8 cellular contexts compared by ENCODE assay signal in genomic region chr20:49219091-49219923, GRCh38. TPM values are rescaled to one million over a fixed set of nuclear protein-coding genes. Genes with fewer than 3 reads are reported as not detected.
DNase-seq lines count a peak whose midpoint lies in the region; ATAC-seq and TF ChIP-seq lines count a peak whose summit lies in the region.

DDX27 (plus strand) TSS chr20:49219416; CDS start chr20:49219449, 33 bp downstream.

- peaks cover 27% of the 10 kb centered on the region for H3K79me2 ChIP-seq in PC-9 (ENCODE audit: low read depth)

- no peaks in the 10 kb centered on the region for H3K9me3 ChIP-seq in PC-9 (ENCODE audit: insufficient read depth, low read depth)

- peak within 1 kb of the TSS; percentile 93 for H2AFZ ChIP-seq in PC-9

- peaks cover 12% of the 10 kb centered on the region for H3K4me1 ChIP-seq in PC-9 (replicated peaks; ENCODE audit: insufficient read depth)

- ATAC-seq in GM21576 (IDR thresholded peaks at IDR 0.05; ENCODE audit: unreplicated experiment), result peak; percentile 90

- TF ChIP-seq CTCF in PC-9 (conservative IDR thresholded peaks at IDR 0.05) (no peak), epithelial cell of proximal tubule (conservative IDR thresholded peaks at IDR 0.05; ENCODE audit: low read depth, low read length) (no peak)

- CTCF ChIA-PET in PC-9 (lab: Charles Lee), result interaction anchor here (0.6 kb wide), 1 partner anchor 31 kb away, joined by 16 read pairs; no protein-coding TSS in a partner anchor

- peak within 1 kb of the TSS; percentile 53 for H3K27ac ChIP-seq in PC-9

- H3K4me3 ChIP-seq in Jurkat, Clone E6-1 (ENCODE audit: low read length), result peak within 1 kb of the TSS; percentile 81
- H3K4me3 ChIP-seq in PC-9 (peak within 1 kb of the TSS; percentile 71), epithelial cell of proximal tubule (ENCODE audit: low read depth, low read length) (peak within 1 kb of the TSS; percentile 90)

- POLR2A ChIA-PET in PC-9 (lab: Charles Lee; ENCODE audit: unreplicated experiment), result interaction anchor here (0.6 to 1.1 kb wide), 5 partner anchors 43 to 297 kb away, joined by 3 to 5 read pairs (median 3); no protein-coding TSS in a partner anchor

- H3K9me2 ChIP-seq in PC-9 (ENCODE audit: insufficient read depth), result no peaks in the 10 kb centered on the region

- no peaks in the 10 kb centered on the region for H3F3A ChIP-seq in PC-9 (ENCODE audit: insufficient read depth, low read depth)

- intact Hi-C loops in PC-9 (cut with micrococcal nuclease; ENCODE audit: unreplicated experiment), result no loop called here

- BruUV-seq in PC-9 (replicated peaks; lab: Mats Ljungman, UMichigan), result TSS peak; percentile 66

- H3K4me2 ChIP-seq in PC-9, result peak within 1 kb of the TSS; percentile 74

- no peaks in the 10 kb centered on the region for H3K27me3 ChIP-seq in PC-9 (ENCODE audit: insufficient read depth, low read depth)

- H4K20me1 ChIP-seq in PC-9 (ENCODE audit: insufficient read depth), result no peaks in the 10 kb centered on the region

- peaks cover 26% of the 10 kb centered on the region for H3K36me3 ChIP-seq in PC-9 (ENCODE audit: low read depth)

- DNase-seq in DMS114 treated with DMSO at 0.1 percent for 48 hours (lab: John Stamatoyannopoulos, UW; ENCODE audit: unreplicated experiment) (peak; percentile 100), PC-9 (peak; percentile 96 to 98), epithelial cell of proximal tubule (ENCODE audit: low read depth) (peak; percentile 89), mucosa of gallbladder (ENCODE audit: low spot score) (peak; percentile 98)
- peak; percentile 98 for DNase-seq in Jurkat, Clone E6-1 (ENCODE audit: low read depth, low spot score)
- peak; percentile 97 for DNase-seq in activated T-cell treated with anti-CD3 and anti-CD28 coated beads, Interleukin-2, amount 50 U/mL, for 1 hour
- DNase-seq in stimulated activated CD8-positive, alpha-beta memory T cell treated with anti-CD3 and anti-CD28 coated beads, Interleukin-4, amount 100 ng/mL, for 4 hours (ENCODE audit: low read depth in 2 of 2, low spot score in 1 of 2), result peak; percentile 92 to 97

RNA-seq across cellular contexts. Expression of gene DDX27, which starts in this region (rescaled TPM):
- polyA plus RNA-seq in Jurkat, Clone E6-1 (2012; ENCODE audit: insufficient read depth, insufficient read length), result 73.8 TPM
- total RNA-seq in PC-9 (2021), result 50.6 and 64.4 TPM in 2 replicates
- 34.2 and 42.8 TPM in 2 replicates for total RNA-seq in epithelial cell of proximal tubule
- total RNA-seq in mucosa of gallbladder, result 32.6 TPM

Comparison
In these comparisons a context has a peak if more than half of its experiments do, and no peak if none do; other contexts are left out.
1. Peak in every context shown above with its lines: DNase-seq, ATAC-seq, H3K4me3 ChIP-seq and H3K27ac ChIP-seq.